Comparison of ENCODE assay signal across 8 cellular contexts in the genomic region with DNA sequence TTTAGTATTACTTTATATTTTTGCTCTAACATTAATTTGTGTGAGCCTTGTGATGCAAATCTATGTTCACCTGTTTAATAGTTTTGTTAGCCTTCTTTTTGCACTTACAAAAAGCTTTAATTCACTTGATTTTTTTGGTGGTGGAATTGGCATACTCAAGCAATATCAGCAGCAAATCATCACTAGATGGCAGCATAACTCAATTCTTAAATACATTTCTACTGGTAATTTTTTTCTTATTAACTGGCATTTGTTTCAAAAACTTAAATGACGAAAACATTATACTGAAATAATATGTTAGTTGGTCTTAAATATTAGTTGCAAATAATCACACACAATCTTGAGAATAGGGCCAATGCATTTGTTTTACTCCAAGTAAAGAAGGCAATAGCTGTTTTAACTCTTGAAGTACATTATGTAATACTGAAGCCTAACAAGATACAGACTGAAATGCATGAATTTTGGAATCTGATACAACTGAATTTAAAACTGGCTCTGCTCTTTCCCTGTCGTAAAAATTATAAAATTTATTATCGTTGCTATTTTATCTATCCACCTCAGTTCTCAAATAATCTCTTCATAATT.
DNase-seq lines count a peak whose midpoint lies in the region; ATAC-seq, FAIRE-seq and TF ChIP-seq lines count a peak whose summit lies in the region.

No MANE protein-coding gene starts in this region.

- CTCF ChIA-PET in CD8-positive, alpha-beta T cell (lab: Charles Lee), result interaction anchor here (0.6 to 1.3 kb wide), 2 partner anchors 9 to 372 kb away, joined by 3 to 6 read pairs; no protein-coding TSS in a partner anchor
- CTCF ChIA-PET in HEK293 (lab: Yijun Ruan, JAX), result interaction anchor here (0.5 to 2.0 kb wide), 16 partner anchors 9 to 818 kb away, joined by 3 to 11 read pairs (median 3); partner anchors contain the start of gene CAPS2

- no peak overlapping the region for H3K27ac Mint-ChIP-seq in CD8-positive, alpha-beta T cell
- no peak overlapping the region for H3K27ac Mint-ChIP-seq in mesothelial cell of epicardium

- no peak overlapping the region for H3K4me3 ChIP-seq in CD8-positive, alpha-beta T cell (ENCODE audit: low read depth, low read length)
- no peak overlapping the region for H3K4me3 ChIP-seq in HEK293 (ENCODE audit: low read depth, low read length)
- H3K4me3 ChIP-seq in bronchial epithelial cell (ENCODE audit: low read depth, low read length), result no peak overlapping the region

- no peaks in the 10 kb centered on the region for H3K4me1 ChIP-seq in CD8-positive, alpha-beta T cell (ENCODE audit: insufficient read depth, low read length)
- H3K4me1 ChIP-seq in HEK293 (ENCODE audit: control insufficient read depth, insufficient read depth, low read length), result no peaks in the 10 kb centered on the region

- no peak for DNase-seq in CD8-positive, alpha-beta T cell
- peak; percentile 13 for DNase-seq in NCI-H345 (lab: John Stamatoyannopoulos, UW)
- DNase-seq in bronchial epithelial cell (ENCODE audit: low read depth), result peak; percentile 61
- no peak for DNase-seq in mesothelial cell of epicardium (ENCODE audit: low spot score in 2 of 2, unreplicated experiment in 2 of 2)
- no peak for DNase-seq in stimulated activated CD4-positive, alpha-beta T cell treated with anti-CD3 and anti-CD28 coated beads, Interleukin-4, amount 100 ng/mL, for 4 hours

- H3K9me3 ChIP-seq in CD8-positive, alpha-beta T cell (ENCODE audit: low read length), result no peaks in the 10 kb centered on the region
- no peaks in the 10 kb centered on the region; the same call in 1 of the 2 replicates for H3K9me3 ChIP-seq in HEK293 (ENCODE audit: control insufficient read depth, insufficient read depth, low read depth, low read length)

- FAIRE-seq in bronchial epithelial cell (lab: Jason Lieb, UNC), result no peak

- no peaks in the 10 kb centered on the region for H3K36me3 ChIP-seq in CD8-positive, alpha-beta T cell (ENCODE audit: insufficient read depth, low read length)
- H3K36me3 ChIP-seq in HEK293 (ENCODE audit: control insufficient read depth in 2 of 2, insufficient read depth in 1 of 2, low read length in 2 of 2) (no peaks in the 10 kb centered on the region), bronchial epithelial cell (ENCODE audit: control insufficient read depth, insufficient read depth, low read length) (no peaks in the 10 kb centered on the region)

- no peaks in the 10 kb centered on the region for H3K36me3 Mint-ChIP-seq in CD8-positive, alpha-beta T cell
- no peaks in the 10 kb centered on the region for H3K36me3 Mint-ChIP-seq in mesothelial cell of epicardium

- intact Hi-C loops in CD8-positive, alpha-beta T cell (cut with DNase I, micrococcal nuclease), result loop anchor here (2.0 to 10.0 kb wide), 3 partner anchors 368 to 1898 kb away; no protein-coding TSS in a partner anchor

- no peak overlapping the region for H3K27ac ChIP-seq in CD8-positive, alpha-beta T cell (ENCODE audit: low read depth, low read length)
- no peak overlapping the region for H3K27ac ChIP-seq in HEK293 (ENCODE audit: extremely low read depth, low read depth, low read length)

- no peaks in the 10 kb centered on the region for H3K4me1 Mint-ChIP-seq in CD8-positive, alpha-beta T cell (ENCODE audit: low read depth)
- no peaks in the 10 kb centered on the region for H3K4me1 Mint-ChIP-seq in mesothelial cell of epicardium

- POLR2A ChIA-PET in CD8-positive, alpha-beta T cell (lab: Charles Lee), result no interaction called here
- POLR2A ChIA-PET in HEK293 (lab: Yijun Ruan, JAX), result no interaction called here

- H3K27me3 Mint-ChIP-seq in CD8-positive, alpha-beta T cell (ENCODE audit: low read depth), result no peaks in the 10 kb centered on the region
- no peaks in the 10 kb centered on the region for H3K27me3 Mint-ChIP-seq in mesothelial cell of epicardium (ENCODE audit: low read depth)

- TF ChIP-seq CTCF in CD8-positive, alpha-beta T cell (IDR thresholded peaks at IDR 0.05), result peak; percentile 56
- no peak for TF ChIP-seq CTCF in HEK293 (tag by site-specific recombination; IDR thresholded peaks at IDR 0.05)
- TF ChIP-seq CTCF in bronchial epithelial cell (IDR thresholded peaks at IDR 0.05; ENCODE audit: insufficient read depth, low read length, severe bottlenecking), result peak; percentile 39
- TF ChIP-seq CTCF in mesothelial cell of epicardium (IDR thresholded peaks at IDR 0.05; ENCODE audit: unreplicated experiment), result peak; percentile 66

- H3K27me3 ChIP-seq in CD8-positive, alpha-beta T cell (ENCODE audit: insufficient read depth, low read length), result no peaks in the 10 kb centered on the region
- no peaks in the 10 kb centered on the region for H3K27me3 ChIP-seq in bronchial epithelial cell (ENCODE audit: control insufficient read depth, insufficient read depth, low read length)

- H3K9me3 Mint-ChIP-seq in CD8-positive, alpha-beta T cell, result no peaks in the 10 kb centered on the region
- peaks cover 4% of the 10 kb centered on the region for H3K9me3 Mint-ChIP-seq in mesothelial cell of epicardium

- ATAC-seq in CD8-positive, alpha-beta T cell, result no peak
- no peak for ATAC-seq in HG02610 (IDR thresholded peaks at IDR 0.05; ENCODE audit: unreplicated experiment)
- no peak for ATAC-seq in GM18498 (IDR thresholded peaks at IDR 0.05; ENCODE audit: unreplicated experiment)

- H3K4me3 Mint-ChIP-seq in CD8-positive, alpha-beta T cell, result no peak overlapping the region
- H3K4me3 Mint-ChIP-seq in mesothelial cell of epicardium, result no peak overlapping the region

TF ChIP-seq in HEK293, 187 proteins besides CTCF, POLR2A, EP300 and RAD21:
- TF ChIP-seq ZNF654 (tag by site-specific recombination; IDR thresholded peaks at IDR 0.05; ENCODE audit: low read depth), result peak; percentile 91
- TF ChIP-seq ZNF518A (tag by site-specific recombination; conservative IDR thresholded peaks at IDR 0.05; ENCODE audit: low read depth), result no peak
- TF ChIP-seq ZNF362 (tag by site-specific recombination; IDR thresholded peaks at IDR 0.05), result 0 out of 2 replicates have a peak, but pooled peaks have one; percentile 39
- TF ChIP-seq HOXA7 (CRISPR knock-in tag; IDR thresholded peaks at IDR 0.05; ENCODE audit: borderline replicate concordance), result no peak
- no peak for TF ChIP-seq ZNF23 (tag by site-specific recombination; IDR thresholded peaks at IDR 0.05; ENCODE audit: borderline replicate concordance)
- no peak for TF ChIP-seq ZNF350 (tag by site-specific recombination; IDR thresholded peaks at IDR 0.05)

Comparison
In these comparisons a context has a peak if more than half of its experiments do, and no peak if none do; other contexts are left out.
1. DNase-seq: peak in NCI-H345 (single experiment) and bronchial epithelial cell (single experiment); none in CD8-positive, alpha-beta T cell (0 of 7), mesothelial cell of epicardium (0 of 2) and stimulated activated CD4-positive, alpha-beta T cell treated with anti-CD3 and anti-CD28 coated beads, Interleukin-4, amount 100 ng/mL, for 4 hours (0 of 2).